ENCODE assay signal across 8 cellular contexts in genomic region chr6:151494235-151494950, GRCh38. TPM values are rescaled to one million over a fixed set of nuclear protein-coding genes. Genes with fewer than 3 reads are reported as not detected.
DNase-seq lines count a peak whose midpoint lies in the region; ATAC-seq and TF ChIP-seq lines count a peak whose summit lies in the region.

No MANE protein-coding gene starts in this region.

- H3K27me3 Mint-ChIP-seq in activated CD8-positive, alpha-beta memory T cell treated with anti-CD3 and anti-CD28 coated beads, Interleukin-2, amount 10 ng/mL, durations not matched to agents 7 days and 5 days = peaks cover 63% of the 10 kb centered on the region

- H3K9me3 ChIP-seq in left lung = no peaks in the 10 kb centered on the region

- H3K27ac ChIP-seq in coronary artery = peak overlapping the region; percentile 34 to 79
- H3K27ac ChIP-seq in left lung = peak overlapping the region; percentile 82 to 85

- peaks cover 1% of the 10 kb centered on the region for H3K36me3 Mint-ChIP-seq in activated CD8-positive, alpha-beta memory T cell treated with anti-CD3 and anti-CD28 coated beads, Interleukin-2, amount 10 ng/mL, durations not matched to agents 7 days and 5 days

- no peaks in the 10 kb centered on the region for H3K36me3 ChIP-seq in left lung

- peak; percentile 53 for ATAC-seq in activated CD8-positive, alpha-beta memory T cell treated with anti-CD3 and anti-CD28 coated beads, Interleukin-2, amount 10 ng/mL, durations not matched to agents 7 days and 5 days
- peak; percentile 79 for ATAC-seq in left lung

- intact Hi-C loops in left lung (cut with DNase I) = no loop called here

- peak overlapping the region; percentile 77 for H3K4me3 ChIP-seq in coronary artery
- H3K4me3 ChIP-seq in left lung = peak overlapping the region; percentile 59 to 71

- DNase-seq in activated CD8-positive, alpha-beta memory T cell treated with anti-CD3 and anti-CD28 coated beads, Interleukin-2, amount 10 ng/mL, durations not matched to agents 7 days and 5 days = peak; percentile 48
- DNase-seq in activated CD8-positive, alpha-beta memory T cell treated with anti-CD3 and anti-CD28 coated beads, Interleukin-2, amount 50 U/mL, for 4 hours = no peak
- DNase-seq in RKO (ENCODE audit: low spot score) = peak; percentile 69
- DNase-seq in coronary artery (ENCODE audit: low spot score) = no peak
- peak; percentile 74 to 85 for DNase-seq in left lung
- peak; percentile 33 for DNase-seq in stimulated activated CD8-positive, alpha-beta memory T cell treated with anti-CD3 and anti-CD28 coated beads, Interleukin-4, amount 100 ng/mL, for 48 hours
- DNase-seq in H4 (ENCODE audit: low spot score) = no peak
- no peak for DNase-seq in SIG-M5 treated with dmso at 0.1 percent for 504 hours (lab: John Stamatoyannopoulos, UW; ENCODE audit: unreplicated experiment)

- H3K27ac Mint-ChIP-seq in activated CD8-positive, alpha-beta memory T cell treated with anti-CD3 and anti-CD28 coated beads, Interleukin-2, amount 10 ng/mL, durations not matched to agents 7 days and 5 days = no peak overlapping the region

- H3K4me3 Mint-ChIP-seq in activated CD8-positive, alpha-beta memory T cell treated with anti-CD3 and anti-CD28 coated beads, Interleukin-2, amount 10 ng/mL, durations not matched to agents 7 days and 5 days = peak overlapping the region; percentile 45

- CTCF ChIA-PET in activated CD8-positive, alpha-beta memory T cell treated with anti-CD3 and anti-CD28 coated beads, Interleukin-2, amount 10 ng/mL, durations not matched to agents 7 days and 5 days (lab: Charles Lee) = no interaction called here

- peaks cover 0 to 38% of the 10 kb centered on the region in 2 donors for H3K4me1 ChIP-seq in left lung

- TF ChIP-seq CTCF in coronary artery (IDR thresholded peaks at IDR 0.05) (no peak), left lung (IDR thresholded peaks at IDR 0.05) (no peak)

- peaks cover 18% of the 10 kb centered on the region for H3K4me1 Mint-ChIP-seq in activated CD8-positive, alpha-beta memory T cell treated with anti-CD3 and anti-CD28 coated beads, Interleukin-2, amount 10 ng/mL, durations not matched to agents 7 days and 5 days

- H3K27me3 ChIP-seq in left lung = peaks cover 0 to 55% of the 10 kb centered on the region in 2 donors

- no peaks in the 10 kb centered on the region for H3K9me3 Mint-ChIP-seq in activated CD8-positive, alpha-beta memory T cell treated with anti-CD3 and anti-CD28 coated beads, Interleukin-2, amount 10 ng/mL, durations not matched to agents 7 days and 5 days (ENCODE audit: low read depth)

RNA-seq across cellular contexts. Expression of gene CCDC170, which starts 0.6 kb away (rescaled TPM):
- total RNA-seq in activated CD8-positive, alpha-beta memory T cell treated with anti-CD3 and anti-CD28 coated beads, Interleukin-2, amount 10 ng/mL, durations not matched to agents 7 days and 5 days = not detected
- 1 to 10 TPM; 1.7 to 4.6 TPM for total RNA-seq in left lung
- total RNA-seq in H4 (2014; rRNA removed; shearing (Covaris generic)) = not detected in 2 replicates

RNA-seq across cellular contexts. Expression of gene RMND1, which starts 42.5 kb away (rescaled TPM):
- 10 to 100 TPM; 19.9 to 21.8 TPM for total RNA-seq in activated CD8-positive, alpha-beta memory T cell treated with anti-CD3 and anti-CD28 coated beads, Interleukin-2, amount 10 ng/mL, durations not matched to agents 7 days and 5 days
- total RNA-seq in left lung = 10 to 100 TPM; 16.0 to 17.4 TPM
- 23.1 and 29.6 TPM in 2 replicates for total RNA-seq in H4 (2014; rRNA removed; shearing (Covaris generic))

Comparison
In these comparisons a context has a peak if more than half of its experiments do, and no peak if none do; other contexts are left out.
1. DNase-seq: peak in activated CD8-positive, alpha-beta memory T cell treated with anti-CD3 and anti-CD28 coated beads, Interleukin-2, amount 10 ng/mL, durations not matched to agents 7 days and 5 days (single experiment), RKO (single experiment), left lung (2 of 2) and stimulated activated CD8-positive, alpha-beta memory T cell treated with anti-CD3 and anti-CD28 coated beads, Interleukin-4, amount 100 ng/mL, for 48 hours (single experiment); none in activated CD8-positive, alpha-beta memory T cell treated with anti-CD3 and anti-CD28 coated beads, Interleukin-2, amount 50 U/mL, for 4 hours (single experiment), coronary artery (single experiment), H4 (single experiment) and SIG-M5 treated with dmso at 0.1 percent for 504 hours (single experiment).